ENCODE assay signal across 19 cellular contexts in the genomic region with DNA sequence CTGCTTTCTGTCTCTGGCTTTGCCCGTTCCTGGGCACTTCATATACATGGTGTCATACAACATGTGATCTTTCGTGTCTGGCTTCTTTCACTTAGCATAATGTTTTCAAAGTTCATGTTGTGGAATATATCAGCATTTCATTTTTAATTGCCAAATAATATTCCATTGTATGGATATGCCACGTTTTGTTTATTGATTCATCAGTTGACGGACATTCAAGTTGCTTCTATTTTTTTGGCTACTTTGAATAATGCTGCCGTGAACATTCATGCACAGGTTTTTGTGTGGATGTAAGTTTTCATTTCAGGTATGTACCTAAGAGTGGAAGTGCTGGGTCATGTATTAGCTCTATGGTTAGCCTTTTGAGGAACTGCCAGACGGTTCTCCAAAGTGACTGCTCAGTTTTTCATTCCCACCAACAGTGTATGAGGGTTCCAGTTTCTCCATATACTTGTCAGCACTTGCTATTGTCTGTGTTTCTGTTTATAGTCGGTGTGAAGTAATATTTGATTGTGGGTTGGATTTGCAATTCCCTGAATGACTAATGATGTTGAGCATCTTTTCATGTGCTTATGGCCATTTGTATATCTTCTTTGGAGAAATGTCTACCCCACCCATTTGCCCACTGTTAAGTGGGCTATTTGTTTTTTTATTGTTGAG.
"Had no signal": no experiment of that assay in that cellular context is flagged by ENCODE, and none has a peak within 500 bp of the region (broad histone marks: within the 10 kb centered on the region; RNA-seq: fewer than 3 reads in every experiment).

No MANE protein-coding gene starts in this region.

- H3K4me3 ChIP-seq: ascending aorta, dorsolateral prefrontal cortex, heart right ventricle, lung, ovary, prostate gland, spleen, thyroid gland, uterus had no signal

- DNase-seq: activated CD4-positive, alpha-beta memory T cell treated with anti-CD3 and anti-CD28 coated beads, Interleukin-2, amount 10 ng/mL, durations not matched to agents 7 days and 5 days; activated CD4-positive, alpha-beta T cell treated with anti-CD3 and anti-CD28 coated beads, Interleukin-2, amount 10 ng/mL, durations not matched to agents 24 days and 14 days; activated T-cell treated with anti-CD3 and anti-CD28 coated beads for 4 hours; dorsolateral prefrontal cortex; effector memory CD8-positive, alpha-beta T cell; heart right ventricle; islet precursor cell; naive thymus-derived CD8-positive, alpha-beta T cell; ovary; spleen; stimulated activated CD4-positive, alpha-beta T cell treated with anti-CD3 and anti-CD28 coated beads, Interleukin-4, amount 100 ng/mL, for 1 hour; stimulated activated naive CD8-positive, alpha-beta T cell treated with anti-CD3 and anti-CD28 coated beads, Interleukin-15, Interleukin-2, amounts not matched to agents 100 U/mL and 50 U/mL, for 24 hours; uterus had no signal

- H3K27me3 ChIP-seq: ascending aorta, dorsolateral prefrontal cortex, heart right ventricle, neutrophil, ovary, spleen, thyroid gland, uterus had no signal

- H3K27ac ChIP-seq: ascending aorta, heart right ventricle, neutrophil, ovary, prostate gland, spleen, thyroid gland, uterus had no signal

- H3K4me1 ChIP-seq: prostate gland, spleen, uterus had no signal

- ATAC-seq: activated naive CD4-positive, alpha-beta T cell treated with anti-CD3 and anti-CD28 coated beads, Interleukin-2, amount 50 U/mL, for 72 hours; effector memory CD8-positive, alpha-beta T cell; heart right ventricle; naive thymus-derived CD8-positive, alpha-beta T cell; stimulated activated naive CD8-positive, alpha-beta T cell treated with anti-CD3 and anti-CD28 coated beads, Interleukin-15, Interleukin-2, amounts not matched to agents 100 U/mL and 50 U/mL, for 24 hours had no signal

- H3K36me3 ChIP-seq: ascending aorta, heart right ventricle, neutrophil, ovary, prostate gland, thyroid gland, uterus had no signal

- H3K9me3 ChIP-seq: neutrophil, ovary, prostate gland, thyroid gland, uterus had no signal
